Comparison of ENCODE assay signal across 9 cellular contexts in the genomic region with DNA sequence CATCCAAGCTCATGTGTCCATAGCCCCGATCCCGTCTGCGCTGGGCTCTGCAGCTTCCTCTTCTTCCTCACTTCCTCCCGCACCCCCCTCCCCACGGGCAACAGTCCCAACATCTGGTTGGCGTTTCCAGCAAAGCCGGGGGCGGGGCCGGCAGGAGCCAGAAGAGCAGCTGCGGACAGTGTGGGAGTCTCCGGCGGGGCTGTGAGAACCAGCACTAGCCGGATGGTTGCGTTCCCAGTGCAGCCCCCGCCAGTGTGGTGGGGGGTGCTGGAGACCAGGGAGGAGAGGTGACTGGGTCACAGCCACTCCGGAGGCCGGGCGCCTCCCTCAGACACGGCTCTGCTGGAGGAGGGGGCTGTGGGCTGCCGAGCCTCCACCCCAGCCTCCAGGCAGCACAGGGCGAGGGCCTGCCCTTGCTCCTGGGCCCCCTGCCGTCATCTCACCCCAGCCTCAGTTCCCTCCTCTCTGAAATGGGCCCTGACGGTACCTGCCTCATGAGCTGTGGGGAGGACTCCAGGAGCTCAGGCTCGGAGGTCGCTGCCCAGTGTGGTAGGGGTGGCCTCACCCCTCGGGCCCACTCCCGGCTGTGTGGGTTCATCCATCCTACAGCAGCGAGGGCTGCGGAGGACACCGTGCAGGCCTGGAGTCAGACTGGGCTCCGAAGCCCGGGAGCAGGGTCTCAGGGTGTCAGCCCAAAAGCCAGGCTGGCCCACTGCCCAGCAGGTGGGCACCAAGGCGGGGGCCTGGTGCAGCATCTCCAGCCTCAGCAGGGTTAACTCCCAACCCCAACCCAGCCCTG. TPM values are rescaled to one million over a fixed set of nuclear protein-coding genes. Genes with fewer than 3 reads are reported as not detected.
DNase-seq lines count a peak whose midpoint lies in the region; ATAC-seq and TF ChIP-seq lines count a peak whose summit lies in the region.
"Had no signal": no experiment of that assay in that cellular context is flagged by ENCODE, and none has a peak within 500 bp of the region (broad histone marks: within the 10 kb centered on the region; RNA-seq: fewer than 3 reads in every experiment).

No MANE protein-coding gene starts in this region.

- H3K4me2 ChIP-seq in fibroblast of lung (ENCODE audit: extremely low read depth, insufficient read depth, low read length): peak overlapping the region; percentile 44

- no peaks in the 10 kb centered on the region for H3K36me3 Mint-ChIP-seq in naive thymus-derived CD4-positive, alpha-beta T cell
- no peaks in the 10 kb centered on the region for H3K36me3 Mint-ChIP-seq in T-helper 17 cell (ENCODE audit: low read depth)
- H3K36me3 Mint-ChIP-seq in activated T-cell treated with anti-CD3 and anti-CD28 coated beads, Interleukin-2, amount 50 U/mL, for 24 hours (ENCODE audit: low read depth): no peaks in the 10 kb centered on the region

- CTCF ChIA-PET in naive thymus-derived CD4-positive, alpha-beta T cell (lab: Charles Lee): interaction anchor here (1.0 kb wide), 1 partner anchor 25 kb away, joined by 3 read pairs; no protein-coding TSS in a partner anchor

- POLR2A ChIA-PET in naive thymus-derived CD4-positive, alpha-beta T cell (lab: Charles Lee): interaction anchor here (1.0 to 1.4 kb wide), 3 partner anchors 39 to 49 kb away, joined by 3 to 4 read pairs (median 4); no protein-coding TSS in a partner anchor

- H3K27me3 Mint-ChIP-seq in naive thymus-derived CD4-positive, alpha-beta T cell: no peaks in the 10 kb centered on the region
- no peaks in the 10 kb centered on the region for H3K27me3 Mint-ChIP-seq in T-helper 17 cell
- no peaks in the 10 kb centered on the region for H3K27me3 Mint-ChIP-seq in activated T-cell treated with anti-CD3 and anti-CD28 coated beads, Interleukin-2, amount 50 U/mL, for 24 hours

- TF ChIP-seq CTCF in fibroblast of lung (conservative IDR thresholded peaks at IDR 0.05 in 1 of 2, IDR thresholded peaks at IDR 0.05 in 1 of 2; ENCODE audit: low read depth in 1 of 2, low read length in 2 of 2): no peak

- intact Hi-C loops in naive thymus-derived CD4-positive, alpha-beta T cell (cut with micrococcal nuclease): loop anchor here in 1 of 2 donors (5.0 kb wide), 1 partner anchor 40 kb away; a partner anchor contains a TSS

- H3K27ac Mint-ChIP-seq in naive thymus-derived CD4-positive, alpha-beta T cell: no peak overlapping the region
- H3K27ac Mint-ChIP-seq in T-helper 17 cell: no peak overlapping the region
- H3K27ac Mint-ChIP-seq in activated T-cell treated with anti-CD3 and anti-CD28 coated beads, Interleukin-2, amount 50 U/mL, for 24 hours: no peak overlapping the region

- H3K9me3 ChIP-seq in fibroblast of lung (ENCODE audit: control insufficient read depth, insufficient read depth, low read depth, low read length) (no peaks in the 10 kb centered on the region), T-helper 17 cell (ENCODE audit: control insufficient read depth, low read length, poor library complexity, severe bottlenecking) (no peaks in the 10 kb centered on the region)
- no peaks in the 10 kb centered on the region for H3K9me3 ChIP-seq in naive thymus-derived CD4-positive, alpha-beta T cell (ENCODE audit: control insufficient read depth in 2 of 3, low read length in 3 of 3)

- DNase-seq in Ammon's horn (ENCODE audit: low spot score) (peak; percentile 52), NCI-H526 treated with DMSO at 0.1 percent for 48 hours (lab: John Stamatoyannopoulos, UW) (peak; percentile 4), fibroblast of lung (ENCODE audit: low read depth in 2 of 2) (peak; percentile 27 to 67), AG08396 (ENCODE audit: low spot score) (no peak), T-helper 17 cell (no peak), NCI-H2171 (lab: John Stamatoyannopoulos, UW) (no peak)
- DNase-seq in naive thymus-derived CD4-positive, alpha-beta T cell: no peak
- no peak for DNase-seq in activated T-cell treated with anti-CD3 and anti-CD28 coated beads, Interleukin-2, amount 50 U/mL, for 24 hours

- peak overlapping the region; percentile 30 for H2AFZ ChIP-seq in fibroblast of lung (ENCODE audit: low read length)

- H3K79me2 ChIP-seq in fibroblast of lung (ENCODE audit: control insufficient read depth, insufficient read depth, low read length): no peaks in the 10 kb centered on the region

- H3K4me3 Mint-ChIP-seq in naive thymus-derived CD4-positive, alpha-beta T cell: peak overlapping the region in 1 of 10 donors; percentile 57
- H3K4me3 Mint-ChIP-seq in T-helper 17 cell: no peak overlapping the region
- H3K4me3 Mint-ChIP-seq in activated T-cell treated with anti-CD3 and anti-CD28 coated beads, Interleukin-2, amount 50 U/mL, for 24 hours: no peak overlapping the region

- H3K4me1 Mint-ChIP-seq in naive thymus-derived CD4-positive, alpha-beta T cell: peaks cover 8 to 25% (median 18%) of the 10 kb centered on the region in 7 donors
- H3K4me1 Mint-ChIP-seq in T-helper 17 cell: peaks cover 13% of the 10 kb centered on the region
- peaks cover 14% of the 10 kb centered on the region for H3K4me1 Mint-ChIP-seq in activated T-cell treated with anti-CD3 and anti-CD28 coated beads, Interleukin-2, amount 50 U/mL, for 24 hours (ENCODE audit: low read depth)

- no peaks in the 10 kb centered on the region for H3K36me3 ChIP-seq in fibroblast of lung (ENCODE audit: control insufficient read depth, insufficient read depth, low read length)
- H3K36me3 ChIP-seq in naive thymus-derived CD4-positive, alpha-beta T cell (ENCODE audit: control insufficient read depth in 2 of 3, insufficient read depth in 3 of 3, low read length in 3 of 3): no peaks in the 10 kb centered on the region

- H3K27ac ChIP-seq in fibroblast of lung (ENCODE audit: insufficient read depth, low read length): no peak overlapping the region
- no peak overlapping the region for H3K27ac ChIP-seq in naive thymus-derived CD4-positive, alpha-beta T cell (ENCODE audit: low read depth, low read length)
- H3K27ac ChIP-seq: epithelial cell of prostate had no signal

- H3K9ac ChIP-seq in fibroblast of lung (ENCODE audit: insufficient read depth, low read length): peak overlapping the region; percentile 42

- H3K27me3 ChIP-seq in fibroblast of lung (ENCODE audit: control insufficient read depth, insufficient read depth, low read length): peaks cover 5% of the 10 kb centered on the region
- H3K27me3 ChIP-seq in naive thymus-derived CD4-positive, alpha-beta T cell (ENCODE audit: control insufficient read depth in 2 of 2, insufficient read depth in 2 of 2, low read length in 2 of 2): no peaks in the 10 kb centered on the region

- H3K4me3 ChIP-seq in fibroblast of lung (replicated peaks in 1 of 4; ENCODE audit: control extremely low read depth in 1 of 4, insufficient read depth in 1 of 4, low read depth in 3 of 4, low read length in 4 of 4): peak overlapping the region in 1 of 4 experiments; percentile 14
- no peak overlapping the region for H3K4me3 ChIP-seq in naive thymus-derived CD4-positive, alpha-beta T cell (ENCODE audit: low read length)

- H3K9me3 Mint-ChIP-seq in naive thymus-derived CD4-positive, alpha-beta T cell: no peaks in the 10 kb centered on the region
- H3K9me3 Mint-ChIP-seq in activated T-cell treated with anti-CD3 and anti-CD28 coated beads, Interleukin-2, amount 50 U/mL, for 24 hours: no peaks in the 10 kb centered on the region

- no peaks in the 10 kb centered on the region for H4K20me1 ChIP-seq in fibroblast of lung (ENCODE audit: control insufficient read depth, extremely low read depth, insufficient read depth, low read length)

- peak; percentile 50 for ATAC-seq in naive thymus-derived CD4-positive, alpha-beta T cell
- ATAC-seq in T-helper 17 cell: no peak

- H3K4me1 ChIP-seq in fibroblast of lung (ENCODE audit: control insufficient read depth, extremely low read depth, insufficient read depth, low read length): peaks cover 25% of the 10 kb centered on the region
- peaks cover 4 to 22% of the 10 kb centered on the region in 2 donors for H3K4me1 ChIP-seq in naive thymus-derived CD4-positive, alpha-beta T cell (ENCODE audit: control insufficient read depth in 2 of 2, insufficient read depth in 2 of 2, low read length in 2 of 2)

RNA-seq across cellular contexts. Expression of a gene that starts 41.5 kb away (rescaled TPM):
- total RNA-seq in fibroblast of lung (10.9 and 12.1 TPM in 2 replicates), T-helper 17 cell (10 to 100 TPM; 31.7 to 37.5 TPM)
- 0.98 and 3.3 TPM in 2 replicates for polyA plus RNA-seq in fibroblast of lung
- polyA plus RNA-seq in fibroblast of lung (2012): 3.7 and 14.9 TPM in 2 replicates
- polyA minus RNA-seq in fibroblast of lung (ENCODE audit: low replicate concordance): 5.1 and 25.2 TPM in 2 replicates
- total RNA-seq in naive thymus-derived CD4-positive, alpha-beta T cell: 10 to 100 TPM; 49.7 to 92.9 (median 58.0) TPM
- 1 to 10 TPM; 1.9 to 7.1 TPM for polyA plus RNA-seq in naive thymus-derived CD4-positive, alpha-beta T cell

Comparison
In these comparisons a context has a peak if more than half of its experiments do, and no peak if none do; other contexts are left out.
1. DNase-seq: peak in Ammon's horn (single experiment), NCI-H526 treated with DMSO at 0.1 percent for 48 hours (single experiment) and fibroblast of lung (2 of 2); none in naive thymus-derived CD4-positive, alpha-beta T cell (0 of 9), AG08396 (single experiment), T-helper 17 cell (0 of 3), NCI-H2171 (single experiment) and activated T-cell treated with anti-CD3 and anti-CD28 coated beads, Interleukin-2, amount 50 U/mL, for 24 hours (single experiment).